Comparison of ENCODE assay signal across 1 cellular context in the genomic region with DNA sequence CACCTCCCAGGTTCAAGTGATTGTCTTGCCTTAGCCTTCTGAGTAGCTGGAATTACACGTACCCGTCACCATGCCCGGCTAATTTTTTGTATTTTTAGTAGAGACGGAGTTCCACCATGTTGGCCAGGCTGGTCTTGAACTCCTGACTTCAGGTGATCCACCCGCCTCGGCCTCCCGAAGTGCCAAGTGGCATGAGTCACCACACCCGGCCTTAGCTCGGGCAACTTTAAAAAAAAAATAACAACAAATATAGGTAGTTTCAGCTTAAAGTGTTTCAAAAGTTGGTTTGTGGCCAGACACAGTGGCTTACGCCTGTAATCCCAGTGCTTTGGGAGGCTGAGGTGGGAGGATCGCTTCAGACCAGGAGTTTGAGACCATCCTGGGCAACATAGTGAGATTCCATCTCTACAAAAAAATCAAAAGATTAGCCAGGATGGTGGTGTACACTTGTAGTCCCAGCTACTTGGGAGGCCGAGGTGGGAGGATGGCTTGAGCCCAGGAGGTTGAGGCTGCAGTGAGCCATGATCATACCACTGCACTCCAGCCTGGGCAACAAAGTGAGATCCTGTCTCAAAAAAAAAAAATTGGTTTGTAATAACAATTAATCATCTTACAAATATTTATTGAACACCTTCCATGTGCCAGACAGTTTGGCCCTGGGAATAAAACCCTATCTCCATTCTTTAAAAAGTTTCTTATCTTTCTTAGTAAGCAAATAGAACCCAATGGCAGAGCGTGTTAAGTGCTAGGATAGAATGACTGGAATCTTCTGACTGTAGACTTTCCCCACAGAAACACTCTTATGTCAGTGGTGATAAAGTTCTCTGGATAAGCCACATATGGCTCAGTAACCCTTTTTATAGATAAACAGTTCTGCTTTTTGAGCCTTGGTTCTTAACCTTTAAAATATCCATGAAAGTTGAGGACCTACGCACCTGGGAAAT.
TF ChIP-seq lines count a peak whose summit lies in the region.
"Not testable (repeated sequence)": the region's sequence is repeated elsewhere in the genome, so short reads cannot be mapped to it uniquely, and the experiment has no call there.

No MANE protein-coding gene starts in this region.

TF ChIP-seq in K562, 482 proteins besides CTCF, POLR2A, EP300 and RAD21 (continued from another document):
- peak; percentile 69 for TF ChIP-seq TEAD4 (IDR thresholded peaks at IDR 0.05; ENCODE audit: low read length)
- not testable (repeated sequence) for TF ChIP-seq TEAD4 (CRISPR knock-in tag; IDR thresholded peaks at IDR 0.05; ENCODE audit: borderline replicate concordance); ZBTB40 (CRISPR knock-in tag; IDR thresholded peaks at IDR 0.05); MYC (CRISPR knock-in tag; IDR thresholded peaks at IDR 0.05; ENCODE audit: borderline replicate concordance, low read depth)
- TF ChIP-seq NCOR1 (IDR thresholded peaks at IDR 0.05), result peak; percentile 48; the same call in 1 of the 2 replicates
- TF ChIP-seq CBFA2T3 (IDR thresholded peaks at IDR 0.05), result peak; percentile 67
- 0 out of 2 replicates have a peak, but pooled peaks have one; percentile 22 for TF ChIP-seq HDAC2 (IDR thresholded peaks at IDR 0.05)
- TF ChIP-seq ARID1B (IDR thresholded peaks at IDR 0.05), result peak; percentile 71
- peak; percentile 52 for TF ChIP-seq TAL1 (IDR thresholded peaks at IDR 0.05)
- TF ChIP-seq, protein P1, sequence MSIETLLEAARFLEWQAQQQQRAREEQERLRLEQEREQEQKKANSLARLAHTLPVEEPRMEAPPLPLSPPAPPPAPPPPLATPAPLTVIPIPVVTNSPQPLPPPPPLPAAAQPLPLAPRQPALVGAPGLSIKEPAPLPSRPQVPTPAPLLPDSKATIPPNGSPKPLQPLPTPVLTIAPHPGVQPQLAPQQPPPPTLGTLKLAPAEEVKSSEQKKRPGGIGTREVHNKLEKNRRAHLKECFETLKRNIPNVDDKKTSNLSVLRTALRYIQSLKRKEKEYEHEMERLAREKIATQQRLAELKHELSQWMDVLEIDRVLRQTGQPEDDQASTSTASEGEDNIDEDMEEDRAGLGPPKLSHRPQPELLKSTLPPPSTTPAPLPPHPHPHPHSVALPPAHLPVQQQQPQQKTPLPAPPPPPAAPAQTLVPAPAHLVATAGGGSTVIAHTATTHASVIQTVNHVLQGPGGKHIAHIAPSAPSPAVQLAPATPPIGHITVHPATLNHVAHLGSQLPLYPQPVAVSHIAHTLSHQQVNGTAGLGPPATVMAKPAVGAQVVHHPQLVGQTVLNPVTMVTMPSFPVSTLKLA (conservative IDR thresholded peaks at IDR 0.05), result 0 out of 4 replicates have a peak, but pooled peaks of 1 of the 2 experiments have one; percentile 38
- TF ChIP-seq ZBTB40 (IDR thresholded peaks at IDR 0.05), result 0 out of 2 replicates have a peak, but pooled peaks have one; percentile 39
- TF ChIP-seq SMARCA4 (IDR thresholded peaks at IDR 0.05), result peak; percentile 54; the same call in 1 of the 2 replicates
- peak; percentile 41; the same call in 1 of the 2 replicates for TF ChIP-seq MYC (IDR thresholded peaks at IDR 0.05; ENCODE audit: low read depth, low read length)
- TF ChIP-seq ZNF121 (CRISPR knock-in tag; conservative IDR thresholded peaks at IDR 0.05), result peak; percentile 88
- peak; percentile 42 for TF ChIP-seq CBFA2T2 (conservative IDR thresholded peaks at IDR 0.05)
- peak; percentile 53; the same call in 1 of the 2 replicates for TF ChIP-seq SPI1 (IDR thresholded peaks at IDR 0.05; ENCODE audit: borderline replicate concordance, low read depth, low read length)
- TF ChIP-seq DPF2 (IDR thresholded peaks at IDR 0.05), result peak; percentile 48; the same call in 1 of the 2 replicates
- 0 out of 4 replicates have a peak, but pooled peaks of 1 of the 2 experiments have one; percentile 34 for TF ChIP-seq RCOR1 (IDR thresholded peaks at IDR 0.05; ENCODE audit: borderline replicate concordance in 1 of 2, low read depth in 2 of 2, low read length in 2 of 2)
- TF ChIP-seq FOXA3 (CRISPR knock-in tag; conservative IDR thresholded peaks at IDR 0.05 in 1 of 2, IDR thresholded peaks at IDR 0.05 in 1 of 2), result peak in 1 of 2 experiments; percentile 27; a peak in 1 of 4 replicates
TF ChIP-seq in K562: peak in this region for 24; not testable (repeated sequence) for 458.
